Comparison of ENCODE assay signal across 2 cellular contexts in genomic region chr1:205988585-205988995, GRCh38.
TF ChIP-seq lines count a peak whose summit lies in the region.

No MANE protein-coding gene starts in this region.

TF ChIP-seq in HepG2, 621 proteins besides CTCF, POLR2A, EP300 and RAD21:
- TF ChIP-seq ZNF761 (CRISPR knock-in tag; conservative IDR thresholded peaks at IDR 0.05) = no peak
- no peak for TF ChIP-seq IKZF4 (CRISPR knock-in tag; IDR thresholded peaks at IDR 0.05; ENCODE audit: borderline replicate concordance, low read depth, not compliant biosample characterization)
- TF ChIP-seq TAF1 (CRISPR knock-in tag; IDR thresholded peaks at IDR 0.05) = no peak
- TF ChIP-seq ZNF235 (CRISPR knock-in tag; IDR thresholded peaks at IDR 0.05; ENCODE audit: borderline replicate concordance) = no peak
- TF ChIP-seq, protein P1, sequence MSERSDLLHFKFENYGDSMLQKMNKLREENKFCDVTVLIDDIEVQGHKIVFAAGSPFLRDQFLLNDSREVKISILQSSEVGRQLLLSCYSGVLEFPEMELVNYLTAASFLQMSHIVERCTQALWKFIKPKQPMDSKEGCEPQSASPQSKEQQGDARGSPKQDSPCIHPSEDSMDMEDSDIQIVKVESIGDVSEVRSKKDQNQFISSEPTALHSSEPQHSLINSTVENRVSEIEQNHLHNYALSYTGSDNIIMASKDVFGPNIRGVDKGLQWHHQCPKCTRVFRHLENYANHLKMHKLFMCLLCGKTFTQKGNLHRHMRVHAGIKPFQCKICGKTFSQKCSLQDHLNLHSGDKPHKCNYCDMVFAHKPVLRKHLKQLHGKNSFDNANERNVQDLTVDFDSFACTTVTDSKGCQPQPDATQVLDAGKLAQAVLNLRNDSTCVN (CRISPR knock-in tag; IDR thresholded peaks at IDR 0.05; ENCODE audit: borderline replicate concordance) = no peak
- TF ChIP-seq ZNF121 (CRISPR knock-in tag; IDR thresholded peaks at IDR 0.05) = no peak
- no peak for TF ChIP-seq ELF4 (CRISPR knock-in tag; IDR thresholded peaks at IDR 0.05; ENCODE audit: borderline replicate concordance)
- TF ChIP-seq ZNF709 (CRISPR knock-in tag; IDR thresholded peaks at IDR 0.05) = no peak
- no peak for TF ChIP-seq ZNF652 (CRISPR knock-in tag; IDR thresholded peaks at IDR 0.05; ENCODE audit: borderline replicate concordance, low read depth)
- TF ChIP-seq ZNF546 (CRISPR knock-in tag; conservative IDR thresholded peaks at IDR 0.05) = no peak
- TF ChIP-seq NFRKB (IDR thresholded peaks at IDR 0.05) = no peak
- no peak for TF ChIP-seq ISL2 (CRISPR knock-in tag; IDR thresholded peaks at IDR 0.05)
- TF ChIP-seq ZNF7 (CRISPR knock-in tag; IDR thresholded peaks at IDR 0.05) = no peak
- TF ChIP-seq ZNF225 (CRISPR knock-in tag; IDR thresholded peaks at IDR 0.05) = no peak
- TF ChIP-seq ZNF597 (CRISPR knock-in tag; IDR thresholded peaks at IDR 0.05) = no peak
- no peak for TF ChIP-seq IRX3 (CRISPR knock-in tag; IDR thresholded peaks at IDR 0.05; ENCODE audit: borderline replicate concordance, low read depth)
- no peak for TF ChIP-seq ZBTB49 (CRISPR knock-in tag; IDR thresholded peaks at IDR 0.05; ENCODE audit: borderline replicate concordance)
- no peak for TF ChIP-seq ZNF496 (CRISPR knock-in tag; IDR thresholded peaks at IDR 0.05; ENCODE audit: insufficient replicate concordance)
- no peak for TF ChIP-seq PRDM10 (CRISPR knock-in tag; IDR thresholded peaks at IDR 0.05; ENCODE audit: low read depth)

TF ChIP-seq in WTC11, 78 proteins besides CTCF, POLR2A, EP300 and RAD21:
- TF ChIP-seq TEAD4 (CRISPR knock-in tag; IDR thresholded peaks at IDR 0.05) = no peak
